Comparison of ENCODE assay signal across 12 cellular contexts in genomic region chr6:139099984-139100383, GRCh38. TPM values are rescaled to one million over a fixed set of nuclear protein-coding genes. Genes with fewer than 3 reads are reported as not detected.
DNase-seq lines count a peak whose midpoint lies in the region; ATAC-seq and TF ChIP-seq lines count a peak whose summit lies in the region.
"Had no signal": no experiment of that assay in that cellular context is flagged by ENCODE, and none has a peak within 500 bp of the region (broad histone marks: within the 10 kb centered on the region; RNA-seq: fewer than 3 reads in every experiment).

No MANE protein-coding gene starts in this region.

- no peak overlapping the region for H3K27ac ChIP-seq in ascending aorta
- H3K27ac ChIP-seq: SJSA1 had no signal

- peak; percentile 98 for ATAC-seq in activated CD4-positive, alpha-beta T cell treated with anti-CD3 and anti-CD28 coated beads for 36 hours
- ATAC-seq in GM19452 (IDR thresholded peaks at IDR 0.05; ENCODE audit: unreplicated experiment) (peak; percentile 82), HG02884 (IDR thresholded peaks at IDR 0.05; ENCODE audit: unreplicated experiment) (peak; percentile 85), HG03571 (IDR thresholded peaks at IDR 0.05; ENCODE audit: unreplicated experiment) (peak; percentile 76)
- ATAC-seq: HCT116 had no signal

- H3K36me3 Mint-ChIP-seq in activated CD4-positive, alpha-beta T cell treated with anti-CD3 and anti-CD28 coated beads for 36 hours (ENCODE audit: low read depth) = no peaks in the 10 kb centered on the region

- no peaks in the 10 kb centered on the region for H3K4me1 ChIP-seq in ascending aorta
- H3K4me1 ChIP-seq: SJSA1 had no signal

- H3K27me3 ChIP-seq in ascending aorta = no peaks in the 10 kb centered on the region

- peak overlapping the region; percentile 67 for H3K27ac Mint-ChIP-seq in activated CD4-positive, alpha-beta T cell treated with anti-CD3 and anti-CD28 coated beads for 36 hours

- intact Hi-C loops in activated CD4-positive, alpha-beta T cell treated with anti-CD3 and anti-CD28 coated beads for 36 hours (cut with DNase I, micrococcal nuclease) = loop anchor here in 1 of 2 experiments (2.0 kb wide), 2 partner anchors 71 to 111 kb away; partner anchors contain the start of genes ABRACL and REPS1
- intact Hi-C loops in ascending aorta (cut with DNase I) = no loop called here

- peaks cover 26% of the 10 kb centered on the region for H3K4me1 Mint-ChIP-seq in activated CD4-positive, alpha-beta T cell treated with anti-CD3 and anti-CD28 coated beads for 36 hours

- DNase-seq in activated CD4-positive, alpha-beta T cell treated with anti-CD3 and anti-CD28 coated beads for 36 hours = peak; percentile 44
- no peak for DNase-seq in activated CD4-positive, alpha-beta T cell treated with anti-CD3 and anti-CD28 coated beads, Interleukin-2, amount 50 U/mL, for 4 hours
- DNase-seq in ecto neural progenitor cell (ENCODE audit: low spot score) (no peak), SIG-M5 treated with dmso at 0.1 percent for 504 hours (lab: John Stamatoyannopoulos, UW; ENCODE audit: unreplicated experiment) (no peak), ascending aorta (ENCODE audit: low spot score in 2 of 2) (no peak)
- DNase-seq: 8988T, NCI-H524 treated with DMSO at 0.1 percent for 48 hours had no signal

- H3K9me3 Mint-ChIP-seq in activated CD4-positive, alpha-beta T cell treated with anti-CD3 and anti-CD28 coated beads for 36 hours (ENCODE audit: low read depth) = peaks cover 2% of the 10 kb centered on the region

- H3K4me3 Mint-ChIP-seq in activated CD4-positive, alpha-beta T cell treated with anti-CD3 and anti-CD28 coated beads for 36 hours = no peak overlapping the region

- H3K9me3 ChIP-seq in ascending aorta = no peaks in the 10 kb centered on the region
- H3K9me3 ChIP-seq: SJSA1 had no signal

- no peak for TF ChIP-seq CTCF in ascending aorta (IDR thresholded peaks at IDR 0.05)

- POLR2A ChIA-PET in activated CD4-positive, alpha-beta T cell treated with anti-CD3 and anti-CD28 coated beads for 36 hours (lab: Charles Lee) = interaction anchor here (0.9 kb wide), 1 partner anchor 14 kb away, joined by 3 read pairs; no protein-coding TSS in a partner anchor

- CTCF ChIA-PET in activated CD4-positive, alpha-beta T cell treated with anti-CD3 and anti-CD28 coated beads for 36 hours (lab: Charles Lee) = no interaction called here

- no peak overlapping the region for H3K4me3 ChIP-seq in ascending aorta
- H3K4me3 ChIP-seq: SJSA1 had no signal

- no peaks in the 10 kb centered on the region for H3K36me3 ChIP-seq in ascending aorta
- H3K36me3 ChIP-seq: SJSA1 had no signal

- H3K27me3 Mint-ChIP-seq in activated CD4-positive, alpha-beta T cell treated with anti-CD3 and anti-CD28 coated beads for 36 hours = peaks cover 3% of the 10 kb centered on the region

RNA-seq across cellular contexts. Expression of gene HECA, which starts 34.9 kb away (rescaled TPM):
- total RNA-seq in activated CD4-positive, alpha-beta T cell treated with anti-CD3 and anti-CD28 coated beads for 36 hours = 10 to 100 TPM; 51.6 to 63.4 TPM
- total RNA-seq in ascending aorta = 27.0 TPM
